9 cellular contexts compared by ENCODE assay signal in genomic region chr7:33895025-33895804, GRCh38. TPM values are rescaled to one million over a fixed set of nuclear protein-coding genes. Genes with fewer than 3 reads are reported as not detected.
DNase-seq lines count a peak whose midpoint lies in the region; ATAC-seq and TF ChIP-seq lines count a peak whose summit lies in the region.
"Had no signal": no experiment of that assay in that cellular context is flagged by ENCODE, and none has a peak within 500 bp of the region (broad histone marks: within the 10 kb centered on the region; RNA-seq: fewer than 3 reads in every experiment).

No MANE protein-coding gene starts in this region.

- peaks cover 0 to 9% of the 10 kb centered on the region in 2 donors for H3K4me1 ChIP-seq in adrenal gland (replicated peaks in 1 of 2)
- peaks cover 0 to 3% of the 10 kb centered on the region in 2 donors for H3K4me1 ChIP-seq in gastrocnemius medialis

- ATAC-seq in GM18498 (IDR thresholded peaks at IDR 0.05; ENCODE audit: unreplicated experiment) = peak; percentile 100
- ATAC-seq in HG02642 (IDR thresholded peaks at IDR 0.05; ENCODE audit: poor library complexity, unreplicated experiment) = peak; percentile 99
- peak; percentile 98 for ATAC-seq in left ventricle myocardium superior
- peak; percentile 80 to 93 for ATAC-seq in gastrocnemius medialis
- ATAC-seq in HG02840 (IDR thresholded peaks at IDR 0.05; ENCODE audit: low FRiP score, unreplicated experiment) = no peak

- TF ChIP-seq CTCF in adrenal gland (IDR thresholded peaks at IDR 0.05) = peak; percentile 73 to 95 (median 86)
- TF ChIP-seq CTCF in gastrocnemius medialis (IDR thresholded peaks at IDR 0.05 in 4 of 5, conservative IDR thresholded peaks at IDR 0.05 in 1 of 5) = peak; percentile 59 to 95 (median 85)

- no peak overlapping the region for H3K27ac ChIP-seq in adrenal gland
- H3K27ac ChIP-seq in gastrocnemius medialis = no peak overlapping the region
- H3K27ac ChIP-seq: neutrophil had no signal

- intact Hi-C loops in adrenal gland (cut with DNase I) = loop anchor here in 1 of 2 donors (10.0 kb wide), 1 partner anchor 130 kb away; no protein-coding TSS in a partner anchor
- intact Hi-C loops in left ventricle myocardium superior (cut with micrococcal nuclease) = no loop called here
- intact Hi-C loops in gastrocnemius medialis (cut with DNase I; ENCODE audit: low total_unique reads) = loop anchor here (1.0 to 5.0 kb wide), 3 partner anchors 138 to 438 kb away; no protein-coding TSS in a partner anchor

- no peaks in the 10 kb centered on the region for H3K36me3 ChIP-seq in adrenal gland (replicated peaks in 1 of 2)
- H3K36me3 ChIP-seq in gastrocnemius medialis = no peaks in the 10 kb centered on the region
- H3K36me3 ChIP-seq: neutrophil had no signal

- 20 to 25% (median 22%) methylated on average over 14 to 17 of the region's 17 CpGs for WGBS in adrenal gland, 4 donors

- in situ Hi-C loops in gastrocnemius medialis (cut with MboI; ENCODE audit: low sequenced_read_pairs in 4 of 4) = loop anchor here (5.0 to 10.0 kb wide), 3 partner anchors 130 to 140 kb away; no protein-coding TSS in a partner anchor

- no peak overlapping the region for H3K4me3 ChIP-seq in adrenal gland
- peak overlapping the region in 1 of 4 donors; percentile 30 for H3K4me3 ChIP-seq in gastrocnemius medialis

- DNase-seq in NCI-H1436 (lab: John Stamatoyannopoulos, UW) (peak; percentile 75), T-helper 1 cell (peak; percentile 20 to 54 (median 43)), adrenal gland (peak; percentile 80 to 94 (median 89)), left ventricle myocardium superior (peak; percentile 91), gastrocnemius medialis (peak; percentile 68 to 78)

- no peaks in the 10 kb centered on the region for H3K9me3 ChIP-seq in adrenal gland (replicated peaks in 1 of 3)
- no peaks in the 10 kb centered on the region for H3K9me3 ChIP-seq in gastrocnemius medialis
- H3K9me3 ChIP-seq: neutrophil had no signal

- no peaks in the 10 kb centered on the region for H3K27me3 ChIP-seq in adrenal gland
- H3K27me3 ChIP-seq in gastrocnemius medialis = no peaks in the 10 kb centered on the region

- no peak for TF ChIP-seq POLR2A in adrenal gland (IDR thresholded peaks at IDR 0.05)
- no peak for TF ChIP-seq POLR2A in gastrocnemius medialis (IDR thresholded peaks at IDR 0.05)

RNA-seq across cellular contexts. Expression of gene BMPER, which starts 10.1 kb away (rescaled TPM):
- total RNA-seq in adrenal gland (1 to 10 TPM in 3 of 8 donors, under 1 TPM in 3, not detected in 2; 0.29 to 1.9 (median 0.85) TPM), left ventricle myocardium superior (0.59 TPM), gastrocnemius medialis (10 to 100 TPM in 1 of 4 donors, 1 to 10 TPM in 3; 1.7 to 11.0 (median 4.5) TPM)
- polyA plus RNA-seq in adrenal gland = 1 to 10 TPM in 1 of 3 donors, under 1 TPM in 2; 0.32 to 1.4 (median 0.48) TPM
